Comparison of ENCODE assay signal across 20 cellular contexts in genomic region chr6:43942616-43943015, GRCh38.
DNase-seq lines count a peak whose midpoint lies in the region; ATAC-seq, FAIRE-seq and TF ChIP-seq lines count a peak whose summit lies in the region.
"Had no signal": no experiment of that assay in that cellular context is flagged by ENCODE, and none has a peak within 500 bp of the region (broad histone marks: within the 10 kb centered on the region; RNA-seq: fewer than 3 reads in every experiment).

No MANE protein-coding gene starts in this region.

- peak overlapping the region; percentile 6 for H2BK15ac ChIP-seq in neuronal stem cell (ENCODE audit: low read length)

- 76% methylated on average over 3 of the region's 3 CpGs for WGBS in K562 (ENCODE audit: insufficient coverage, low coverage, missing lambda C conversion rate)
- WGBS in neuronal stem cell (ENCODE audit: extremely low coverage in 2 of 2, insufficient read length in 2 of 2, insufficient replicate concordance in 1 of 2), 2 donors: no CpG with 5 or more reads among the region's 3 CpGs

- H2BK5ac ChIP-seq in neuronal stem cell (ENCODE audit: low read length): peak overlapping the region; percentile 49

- no peak overlapping the region for H3K4ac ChIP-seq in neuronal stem cell (ENCODE audit: low read length)

- H3K9me3 ChIP-seq in K562 (replicated peaks; ENCODE audit: control insufficient read depth, insufficient read depth, low read depth, low read length): peaks cover 10% of the 10 kb centered on the region; the same call in 1 of the 2 replicates
- H3K9me3 ChIP-seq in neuronal stem cell (replicated peaks in 1 of 2; ENCODE audit: control insufficient read depth in 2 of 2, insufficient read depth in 1 of 2, low read depth in 1 of 2, low read length in 2 of 2): peaks cover 5 to 6% of the 10 kb centered on the region in 2 donors
- H3K9me3 ChIP-seq: Caco-2 had no signal

- H3K9me3 Mint-ChIP-seq in activated naive CD4-positive, alpha-beta T cell treated with anti-CD3 and anti-CD28 coated beads, Interleukin-2, amount 10 ng/mL, durations not matched to agents 7 days and 5 days: peaks cover 11% of the 10 kb centered on the region
- peaks cover 22% of the 10 kb centered on the region for H3K9me3 Mint-ChIP-seq in activated naive CD4-positive, alpha-beta T cell treated with anti-CD3 and anti-CD28 coated beads for 36 hours

- peaks cover 18% of the 10 kb centered on the region for H3K27me3 Mint-ChIP-seq in activated naive CD4-positive, alpha-beta T cell treated with anti-CD3 and anti-CD28 coated beads, Interleukin-2, amount 10 ng/mL, durations not matched to agents 7 days and 5 days
- no peaks in the 10 kb centered on the region for H3K27me3 Mint-ChIP-seq in activated naive CD4-positive, alpha-beta T cell treated with anti-CD3 and anti-CD28 coated beads for 36 hours (ENCODE audit: low read depth)

- ATAC-seq in K562 (no peak), HG03097 (IDR thresholded peaks at IDR 0.05; ENCODE audit: low FRiP score, unreplicated experiment) (no peak)

- no peak for FAIRE-seq in K562 (lab: Jason Lieb, UNC)
- FAIRE-seq: A204.1 had no signal

- H3K4me2 ChIP-seq in K562 (ENCODE audit: insufficient read depth, low read length) (no peak overlapping the region), neuronal stem cell (ENCODE audit: insufficient read depth, low read length, poor library complexity, severe bottlenecking) (no peak overlapping the region)

- no peak overlapping the region for H3K4me3 Mint-ChIP-seq in activated naive CD4-positive, alpha-beta T cell treated with anti-CD3 and anti-CD28 coated beads, Interleukin-2, amount 10 ng/mL, durations not matched to agents 7 days and 5 days
- no peak overlapping the region for H3K4me3 Mint-ChIP-seq in activated naive CD4-positive, alpha-beta T cell treated with anti-CD3 and anti-CD28 coated beads for 36 hours

- no peaks in the 10 kb centered on the region for H3K36me3 Mint-ChIP-seq in activated naive CD4-positive, alpha-beta T cell treated with anti-CD3 and anti-CD28 coated beads, Interleukin-2, amount 10 ng/mL, durations not matched to agents 7 days and 5 days
- H3K36me3 Mint-ChIP-seq in activated naive CD4-positive, alpha-beta T cell treated with anti-CD3 and anti-CD28 coated beads for 36 hours (ENCODE audit: low read depth): no peaks in the 10 kb centered on the region

- POLR2A ChIA-PET in K562 (lab: Yijun Ruan, JAX): interaction anchor here (0.6 to 1.9 kb wide), 3 partner anchors 29 to 43 kb away, joined by 3 to 7 read pairs (median 4); no protein-coding TSS in a partner anchor

- no peaks in the 10 kb centered on the region for H3K4me1 Mint-ChIP-seq in activated naive CD4-positive, alpha-beta T cell treated with anti-CD3 and anti-CD28 coated beads, Interleukin-2, amount 10 ng/mL, durations not matched to agents 7 days and 5 days
- no peaks in the 10 kb centered on the region for H3K4me1 Mint-ChIP-seq in activated naive CD4-positive, alpha-beta T cell treated with anti-CD3 and anti-CD28 coated beads for 36 hours (ENCODE audit: low read depth)

- H2BK120ac ChIP-seq in neuronal stem cell (ENCODE audit: low read depth, low read length): peak overlapping the region; percentile 13

- TF ChIP-seq POLR2A in K562 (conservative IDR thresholded peaks at IDR 0.05): no peak

- no peak for TF ChIP-seq EP300 in K562 (IDR thresholded peaks at IDR 0.05; ENCODE audit: low read length)

- no peak for TF ChIP-seq CTCF in K562 (IDR thresholded peaks at IDR 0.05 in 2 of 3, conservative IDR thresholded peaks at IDR 0.05 in 1 of 3; ENCODE audit: insufficient read depth in 2 of 3, low read depth in 1 of 3, low read length in 3 of 3)

- H4K91ac ChIP-seq in neuronal stem cell (ENCODE audit: low read depth, low read length, poor library complexity): no peak overlapping the region

- H3K9me1 ChIP-seq in K562 (ENCODE audit: control insufficient read depth, insufficient read depth, low read length): no peaks in the 10 kb centered on the region

- no peaks in the 10 kb centered on the region for H4K20me1 ChIP-seq in K562 (replicated peaks; ENCODE audit: control insufficient read depth, insufficient read depth, low read length)

- CTCF ChIA-PET in activated naive CD4-positive, alpha-beta T cell treated with anti-CD3 and anti-CD28 coated beads, Interleukin-2, amount 10 ng/mL, durations not matched to agents 7 days and 5 days (lab: Charles Lee): no interaction called here
- CTCF ChIA-PET in activated naive CD4-positive, alpha-beta T cell treated with anti-CD3 and anti-CD28 coated beads for 36 hours (lab: Charles Lee): no interaction called here
- CTCF ChIA-PET in K562 (lab: Yijun Ruan, JAX; ENCODE audit: low intra/inter-chr PET ratio): no interaction called here

- no peak overlapping the region for H2BK12ac ChIP-seq in neuronal stem cell (ENCODE audit: low read length)

- no peak overlapping the region for H4K8ac ChIP-seq in neuronal stem cell (ENCODE audit: low read depth, low read length)

- H2AK5ac ChIP-seq in neuronal stem cell (ENCODE audit: low read depth, low read length): peak overlapping the region; percentile 78

- intact Hi-C loops in activated naive CD4-positive, alpha-beta T cell treated with anti-CD3 and anti-CD28 coated beads for 36 hours (cut with micrococcal nuclease): no loop called here
- intact Hi-C loops in K562 (cut with micrococcal nuclease): no loop called here

- BruUV-seq in K562 (replicated peaks; lab: Mats Ljungman, UMichigan): no TSS peak

- in situ Hi-C loops in K562 (cut with MboI): no loop called here

- H3K79me1 ChIP-seq in neuronal stem cell (ENCODE audit: low read depth, low read length): no peaks in the 10 kb centered on the region

- H3K36me3 ChIP-seq in K562 (ENCODE audit: control insufficient read depth, insufficient read depth, low read length): no peaks in the 10 kb centered on the region
- H3K36me3 ChIP-seq in neuronal stem cell (replicated peaks in 1 of 2; ENCODE audit: control insufficient read depth in 2 of 2, insufficient read depth in 2 of 2, low read length in 2 of 2): no peaks in the 10 kb centered on the region
- H3K36me3 ChIP-seq: Peyer's patch had no signal

- no peaks in the 10 kb centered on the region for H3K79me2 ChIP-seq in K562 (ENCODE audit: control insufficient read depth, insufficient read depth, low read length)

- no peak for TF ChIP-seq RAD21 in K562 (CRISPR knock-in tag; conservative IDR thresholded peaks at IDR 0.05 in 1 of 2, IDR thresholded peaks at IDR 0.05 in 1 of 2)

- H2AFZ ChIP-seq in K562 (ENCODE audit: low read depth, low read length): peak overlapping the region; percentile 5; the same call in 1 of the 2 replicates
- peak overlapping the region; percentile 80 for H2AFZ ChIP-seq in neuronal stem cell (ENCODE audit: low read length)
- H2AFZ ChIP-seq: GM23248 had no signal

- no peak overlapping the region for H3K14ac ChIP-seq in neuronal stem cell (ENCODE audit: low read length)

- H3K4me3 ChIP-seq in K562 (no peak overlapping the region), neuronal stem cell (ENCODE audit: low read length in 2 of 2) (no peak overlapping the region)
- H3K4me3 ChIP-seq: GM23248, Peyer's patch had no signal

- peak; percentile 8 for DNase-seq in activated naive CD4-positive, alpha-beta T cell treated with anti-CD3 and anti-CD28 coated beads, Interleukin-2, amount 10 ng/mL, durations not matched to agents 7 days and 5 days
- DNase-seq in activated naive CD4-positive, alpha-beta T cell treated with anti-CD3 and anti-CD28 coated beads for 36 hours: no peak
- DNase-seq in K562 (ENCODE audit: extremely low read depth in 1 of 4, low spot score in 3 of 4) (no peak), neuronal stem cell (ENCODE audit: low spot score) (no peak), ureter (ENCODE audit: low spot score) (peak; percentile 25), NK-92 (lab: John Stamatoyannopoulos, UW; ENCODE audit: unreplicated experiment) (no peak), DMS153 (lab: John Stamatoyannopoulos, UW) (no peak)
- DNase-seq: Caco-2, DMS79 treated with DMSO at 0.1 percent for 48 hours, GF-D8, GM23248, Karpas-422, NCI-H187 treated with DMSO at 0.1 percent for 48 hours, NCI-H2171, NCI-H774, Right ventricle myocardium superior had no signal

- H3K4me1 ChIP-seq in K562 (replicated peaks in 1 of 2; ENCODE audit: control insufficient read depth in 2 of 2, insufficient read depth in 2 of 2, low read length in 2 of 2): peaks cover 23 to 43% of the 10 kb centered on the region in 2 experiments
- peaks cover 8 to 12% of the 10 kb centered on the region in 2 donors for H3K4me1 ChIP-seq in neuronal stem cell (ENCODE audit: control insufficient read depth in 2 of 2, insufficient read depth in 1 of 2, low read depth in 1 of 2, low read length in 2 of 2)
- H3K4me1 ChIP-seq: Peyer's patch had no signal

- H3K18ac ChIP-seq in neuronal stem cell (ENCODE audit: low read length): peak overlapping the region; percentile 77

- H3K27me3 ChIP-seq in K562 (ENCODE audit: control insufficient read depth in 2 of 2, insufficient read depth in 2 of 2, low read length in 2 of 2) (no peaks in the 10 kb centered on the region), neuronal stem cell (ENCODE audit: control insufficient read depth in 3 of 3, insufficient read depth in 3 of 3, low read depth in 1 of 3, low read length in 3 of 3) (peaks cover 0 to 8% (median 0%) of the 10 kb centered on the region in 3 experiments)
- H3K27me3 ChIP-seq: Peyer's patch had no signal

- no peak overlapping the region for H3K23ac ChIP-seq in neuronal stem cell (ENCODE audit: low read depth, low read length, poor library complexity)

- peak overlapping the region in 1 of 2 experiments; percentile 38; a peak in 1 of 4 replicates for H3K9ac ChIP-seq in K562 (ENCODE audit: insufficient read depth in 1 of 2, low read depth in 2 of 2, low read length in 2 of 2)
- H3K9ac ChIP-seq in neuronal stem cell (ENCODE audit: low read depth, low read length, poor library complexity): no peak overlapping the region
- H3K9ac ChIP-seq: GM23248 had no signal

- H3K27ac ChIP-seq in K562 (ENCODE audit: extremely low read depth, low read depth, low read length) (no peak overlapping the region), neuronal stem cell (replicated peaks; ENCODE audit: low read length) (no peak overlapping the region)
- H3K27ac ChIP-seq: C4-2B, GM23248, Peyer's patch had no signal

- H3K27ac Mint-ChIP-seq in activated naive CD4-positive, alpha-beta T cell treated with anti-CD3 and anti-CD28 coated beads, Interleukin-2, amount 10 ng/mL, durations not matched to agents 7 days and 5 days: no peak overlapping the region
- no peak overlapping the region for H3K27ac Mint-ChIP-seq in activated naive CD4-positive, alpha-beta T cell treated with anti-CD3 and anti-CD28 coated beads for 36 hours

TF ChIP-seq in K562, 482 proteins besides CTCF, POLR2A, EP300 and RAD21 (continues in another document):
- TF ChIP-seq ZBTB2 (IDR thresholded peaks at IDR 0.05): no peak

Comparison
In these comparisons a context has a peak if more than half of its experiments do, and no peak if none do; other contexts are left out.
1. DNase-seq: peak in activated naive CD4-positive, alpha-beta T cell treated with anti-CD3 and anti-CD28 coated beads, Interleukin-2, amount 10 ng/mL, durations not matched to agents 7 days and 5 days (single experiment) and ureter (single experiment); none in activated naive CD4-positive, alpha-beta T cell treated with anti-CD3 and anti-CD28 coated beads for 36 hours (single experiment), K562 (0 of 4), neuronal stem cell (single experiment), NK-92 (single experiment) and DMS153 (single experiment).